In the genomic region with DNA sequence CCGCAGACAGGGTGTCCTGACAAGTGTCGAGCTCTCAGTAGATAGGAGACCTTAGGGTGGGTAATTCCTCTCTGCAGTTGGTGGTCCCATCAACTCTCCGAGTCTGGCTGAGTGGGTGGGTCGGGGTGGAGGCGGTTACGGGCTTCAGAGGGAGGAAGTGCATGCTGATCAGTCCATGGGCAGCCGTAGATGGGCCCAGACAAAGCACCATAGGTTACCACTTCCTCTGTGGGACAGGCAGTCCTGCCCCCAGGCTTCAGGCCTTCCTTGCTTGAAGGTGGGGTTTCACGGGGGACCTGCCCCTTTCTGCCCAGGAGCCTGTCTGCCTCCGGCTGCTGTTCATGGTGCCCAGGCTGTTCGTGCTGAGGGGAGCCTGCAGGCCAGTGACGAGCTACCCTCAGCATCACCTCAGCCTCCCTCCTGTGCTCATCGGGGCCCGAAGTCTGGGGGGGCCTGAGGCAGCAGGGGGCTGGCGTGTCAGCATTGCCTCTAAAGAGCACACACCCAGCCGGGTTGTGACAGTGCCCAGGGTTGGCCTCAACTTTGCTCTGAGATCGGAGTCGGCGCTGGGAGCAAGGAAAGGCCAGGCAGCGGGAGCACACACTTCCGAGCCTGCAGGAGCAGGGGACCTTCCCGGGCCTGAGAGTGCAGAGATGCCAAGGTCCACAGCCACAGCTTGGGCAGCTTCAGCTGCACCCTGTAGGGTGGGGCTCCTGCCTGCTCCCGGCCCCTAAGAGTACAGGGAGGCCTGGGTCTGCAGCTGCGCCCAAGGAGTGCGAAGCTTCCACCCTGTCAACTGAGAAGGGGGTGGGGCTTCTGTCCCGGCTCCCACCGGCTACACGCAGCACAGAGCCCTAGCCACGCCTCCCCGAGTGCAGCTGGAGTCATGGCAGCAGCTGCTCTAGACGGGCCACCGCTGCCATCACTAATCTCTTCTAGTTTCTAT, we compare ENCODE assay signal across 9 cellular contexts.
DNase-seq lines count a peak whose midpoint lies in the region; ATAC-seq and TF ChIP-seq lines count a peak whose summit lies in the region.
"Had no signal": no experiment of that assay in that cellular context is flagged by ENCODE, and none has a peak within 500 bp of the region (broad histone marks: within the 10 kb centered on the region; RNA-seq: fewer than 3 reads in every experiment).

No MANE protein-coding gene starts in this region.

- no peaks in the 10 kb centered on the region for H3K4me1 Mint-ChIP-seq in stimulated activated naive CD8-positive, alpha-beta T cell treated with anti-CD3 and anti-CD28 coated beads, Interleukin-15, amount 100 ng/mL, for 72 hours
- H3K4me1 Mint-ChIP-seq in stimulated activated naive B cell treated with anti-CD40 and anti-IgM and Interleukin-4, amounts not matched to agents 10 μg/mL and 1 μg/mL and 100 μg/mL, for 72 hours: no peaks in the 10 kb centered on the region
- no peaks in the 10 kb centered on the region for H3K4me1 Mint-ChIP-seq in immature natural killer cell

- H3K27ac ChIP-seq in lung (ENCODE audit: low read depth in 1 of 2, low read length in 1 of 2): no peak overlapping the region
- H3K27ac ChIP-seq: cardiac muscle cell had no signal

- ATAC-seq in stimulated activated naive CD8-positive, alpha-beta T cell treated with anti-CD3 and anti-CD28 coated beads, Interleukin-15, amount 100 ng/mL, for 72 hours: peak; percentile 48
- ATAC-seq in stimulated activated naive CD8-positive, alpha-beta T cell treated with anti-CD3 and anti-CD28 coated beads, Interleukin-15, Interleukin-2, amounts not matched to agents 100 U/mL and 50 U/mL, for 24 hours: no peak
- peak; percentile 50 for ATAC-seq in lung (ENCODE audit: insufficient read depth, low FRiP score)
- ATAC-seq in stimulated activated naive B cell treated with anti-CD40 and anti-IgM and Interleukin-4, amounts not matched to agents 10 μg/mL and 1 μg/mL and 100 μg/mL, for 72 hours (replicated peaks): no peak
- ATAC-seq in GM19351 (IDR thresholded peaks at IDR 0.05; ENCODE audit: unreplicated experiment): no peak

- H3K4me3 ChIP-seq in lung: no peak overlapping the region
- H3K4me3 ChIP-seq: cardiac muscle cell had no signal

- peak overlapping the region in 1 of 2 donors; percentile 47 for H3K4me3 Mint-ChIP-seq in stimulated activated naive CD8-positive, alpha-beta T cell treated with anti-CD3 and anti-CD28 coated beads, Interleukin-15, amount 100 ng/mL, for 72 hours
- no peak overlapping the region for H3K4me3 Mint-ChIP-seq in stimulated activated naive B cell treated with anti-CD40 and anti-IgM and Interleukin-4, amounts not matched to agents 10 μg/mL and 1 μg/mL and 100 μg/mL, for 72 hours
- peak overlapping the region in 1 of 5 donors; percentile 17 for H3K4me3 Mint-ChIP-seq in immature natural killer cell

- no peaks in the 10 kb centered on the region for H3K27me3 Mint-ChIP-seq in stimulated activated naive CD8-positive, alpha-beta T cell treated with anti-CD3 and anti-CD28 coated beads, Interleukin-15, amount 100 ng/mL, for 72 hours
- no peaks in the 10 kb centered on the region for H3K27me3 Mint-ChIP-seq in stimulated activated naive B cell treated with anti-CD40 and anti-IgM and Interleukin-4, amounts not matched to agents 10 μg/mL and 1 μg/mL and 100 μg/mL, for 72 hours
- no peaks in the 10 kb centered on the region for H3K27me3 Mint-ChIP-seq in immature natural killer cell (ENCODE audit: low read depth in 3 of 3)

- no peak overlapping the region for H3K27ac Mint-ChIP-seq in stimulated activated naive CD8-positive, alpha-beta T cell treated with anti-CD3 and anti-CD28 coated beads, Interleukin-15, amount 100 ng/mL, for 72 hours
- no peak overlapping the region for H3K27ac Mint-ChIP-seq in stimulated activated naive B cell treated with anti-CD40 and anti-IgM and Interleukin-4, amounts not matched to agents 10 μg/mL and 1 μg/mL and 100 μg/mL, for 72 hours
- no peak overlapping the region for H3K27ac Mint-ChIP-seq in immature natural killer cell

- H3K4me1 ChIP-seq in lung (ENCODE audit: control insufficient read depth in 2 of 2, insufficient read depth in 2 of 2, low read length in 2 of 2): peaks cover 0 to 4% of the 10 kb centered on the region in 2 donors

- TF ChIP-seq CTCF in lung (IDR thresholded peaks at IDR 0.05; ENCODE audit: control extremely low read depth, extremely low read depth): no peak
- TF ChIP-seq CTCF in GM10266 (IDR thresholded peaks at IDR 0.05; ENCODE audit: control insufficient read depth, insufficient read depth, low read depth, missing control alignments): no peak

- H3K9me3 Mint-ChIP-seq in stimulated activated naive CD8-positive, alpha-beta T cell treated with anti-CD3 and anti-CD28 coated beads, Interleukin-15, amount 100 ng/mL, for 72 hours: no peaks in the 10 kb centered on the region
- no peaks in the 10 kb centered on the region for H3K9me3 Mint-ChIP-seq in stimulated activated naive B cell treated with anti-CD40 and anti-IgM and Interleukin-4, amounts not matched to agents 10 μg/mL and 1 μg/mL and 100 μg/mL, for 72 hours
- H3K9me3 Mint-ChIP-seq in immature natural killer cell: no peaks in the 10 kb centered on the region

- no peaks in the 10 kb centered on the region for H3K36me3 ChIP-seq in lung (ENCODE audit: control insufficient read depth in 2 of 2, insufficient read depth in 2 of 2, low read length in 2 of 2)
- H3K36me3 ChIP-seq: cardiac muscle cell had no signal

- DNase-seq in stimulated activated naive CD8-positive, alpha-beta T cell treated with anti-CD3 and anti-CD28 coated beads, Interleukin-15, amount 100 ng/mL, for 72 hours: no peak
- no peak for DNase-seq in stimulated activated naive CD8-positive, alpha-beta T cell treated with anti-CD3 and anti-CD28 coated beads, Interleukin-15, Interleukin-2, amounts not matched to agents 100 U/mL and 50 U/mL, for 24 hours
- DNase-seq in RPMI8226 (peak; percentile 88), lung (ENCODE audit: low spot score) (peak; percentile 44), immature natural killer cell (no peak), GM10266 (ENCODE audit: extremely low spot score) (no peak)
- DNase-seq in stimulated activated naive B cell treated with anti-CD40 and anti-IgM and Interleukin-4, amounts not matched to agents 10 μg/mL and 1 μg/mL and 100 μg/mL, for 72 hours: no peak

- no peaks in the 10 kb centered on the region for H3K9me3 ChIP-seq in lung (ENCODE audit: control insufficient read depth in 2 of 2, insufficient read depth in 1 of 2, low read length in 1 of 2)

- H3K36me3 Mint-ChIP-seq in stimulated activated naive B cell treated with anti-CD40 and anti-IgM and Interleukin-4, amounts not matched to agents 10 μg/mL and 1 μg/mL and 100 μg/mL, for 72 hours: no peaks in the 10 kb centered on the region
- H3K36me3 Mint-ChIP-seq in immature natural killer cell: no peaks in the 10 kb centered on the region

- WGBS in lung, 2 donors: 68 to 77% methylated on average over 31 of the region's 31 CpGs

- no peaks in the 10 kb centered on the region for H3K27me3 ChIP-seq in lung (ENCODE audit: control insufficient read depth, insufficient read depth)
- H3K27me3 ChIP-seq: cardiac muscle cell had no signal

Comparison
In these comparisons a context has a peak if more than half of its experiments do, and no peak if none do; other contexts are left out.
1. ATAC-seq: peak in stimulated activated naive CD8-positive, alpha-beta T cell treated with anti-CD3 and anti-CD28 coated beads, Interleukin-15, amount 100 ng/mL, for 72 hours (single experiment) and lung (single experiment); none in stimulated activated naive CD8-positive, alpha-beta T cell treated with anti-CD3 and anti-CD28 coated beads, Interleukin-15, Interleukin-2, amounts not matched to agents 100 U/mL and 50 U/mL, for 24 hours (single experiment), stimulated activated naive B cell treated with anti-CD40 and anti-IgM and Interleukin-4, amounts not matched to agents 10 μg/mL and 1 μg/mL and 100 μg/mL, for 72 hours (0 of 2) and GM19351 (single experiment).
2. DNase-seq: peak in RPMI8226 (single experiment) and lung (single experiment); none in stimulated activated naive CD8-positive, alpha-beta T cell treated with anti-CD3 and anti-CD28 coated beads, Interleukin-15, amount 100 ng/mL, for 72 hours (0 of 2), stimulated activated naive CD8-positive, alpha-beta T cell treated with anti-CD3 and anti-CD28 coated beads, Interleukin-15, Interleukin-2, amounts not matched to agents 100 U/mL and 50 U/mL, for 24 hours (single experiment), stimulated activated naive B cell treated with anti-CD40 and anti-IgM and Interleukin-4, amounts not matched to agents 10 μg/mL and 1 μg/mL and 100 μg/mL, for 72 hours (single experiment), immature natural killer cell (0 of 3) and GM10266 (single experiment).